1 cellular context compared by ENCODE assay signal in the genomic region with DNA sequence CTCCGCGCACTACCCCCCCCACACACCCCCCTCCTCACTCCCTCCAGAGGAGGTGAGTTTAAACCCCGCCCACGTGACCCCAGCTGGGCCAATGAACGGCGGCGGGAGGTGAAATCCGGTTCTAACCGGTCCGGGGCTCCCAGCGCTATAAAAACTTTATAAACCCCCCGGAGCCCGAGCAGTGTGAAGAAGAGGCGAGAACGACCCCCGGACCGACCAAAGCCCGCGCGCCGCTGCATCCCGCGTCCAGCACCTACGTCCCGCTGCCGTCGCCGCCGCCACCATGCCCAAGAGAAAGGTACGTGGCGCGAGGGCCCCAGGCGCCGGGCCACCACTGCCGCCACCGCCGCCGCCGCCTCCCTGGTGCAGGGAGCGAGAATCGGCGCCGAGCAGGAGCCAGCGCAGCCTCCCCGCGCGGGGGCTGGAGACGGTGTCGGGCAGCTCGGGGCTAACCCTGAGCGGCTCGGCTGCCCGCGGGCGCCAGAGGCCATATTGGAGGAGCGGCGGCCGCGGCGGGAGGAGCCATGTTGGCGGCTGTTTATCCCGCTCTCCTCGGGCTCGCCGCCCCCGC.
TF ChIP-seq lines count a peak whose summit lies in the region.

HMGN2 (plus strand) TSS at position 111 of the 571 bp plus-strand sequence; CDS start at position 284, 173 bp downstream.

TF ChIP-seq in HepG2, 621 proteins besides CTCF, POLR2A, EP300 and RAD21 (continued from another document and continues in another):
- TF ChIP-seq ZNF780A (CRISPR knock-in tag; IDR thresholded peaks at IDR 0.05) (no peak), CHD2 (IDR thresholded peaks at IDR 0.05; ENCODE audit: low read depth, low read length) (0 out of 2 replicates have a peak, but pooled peaks have one; percentile 9), YEATS4 (CRISPR knock-in tag; IDR thresholded peaks at IDR 0.05; ENCODE audit: borderline replicate concordance) (peak; percentile 58), FLYWCH1 (CRISPR knock-in tag; IDR thresholded peaks at IDR 0.05) (no peak), POLR2G (IDR thresholded peaks at IDR 0.05; ENCODE audit: low read depth, low read length) (peak; percentile 84), HMGXB4 (CRISPR knock-in tag; IDR thresholded peaks at IDR 0.05; ENCODE audit: borderline replicate concordance in 1 of 2, low read depth in 1 of 2) (peak in 1 of 2 experiments; percentile 34; a peak in 2 of 4 replicates), KAT7 (CRISPR knock-in tag; IDR thresholded peaks at IDR 0.05; ENCODE audit: borderline replicate concordance) (peak; percentile 73), YY1 (IDR thresholded peaks at IDR 0.05; ENCODE audit: insufficient read depth, insufficient replicate concordance, low read depth, low read length) (peak; percentile 93), RAD51 (IDR thresholded peaks at IDR 0.05; ENCODE audit: borderline replicate concordance) (peak; percentile 46; the same call in 1 of the 2 replicates), ZNF121 (CRISPR knock-in tag; IDR thresholded peaks at IDR 0.05) (no peak), BRD4 (CRISPR knock-in tag; IDR thresholded peaks at IDR 0.05) (peak; percentile 70; the same call in 1 of the 2 replicates), BATF2 (CRISPR knock-in tag; IDR thresholded peaks at IDR 0.05) (no peak), KDM5A (IDR thresholded peaks at IDR 0.05; ENCODE audit: borderline replicate concordance, low read length) (peak; percentile 49; the same call in 1 of the 2 replicates), TAF1 (CRISPR knock-in tag; IDR thresholded peaks at IDR 0.05) (peak; percentile 71), IKZF4 (CRISPR knock-in tag; IDR thresholded peaks at IDR 0.05; ENCODE audit: borderline replicate concordance, low read depth, not compliant biosample characterization) (peak; percentile 77), SRY (CRISPR knock-in tag; IDR thresholded peaks at IDR 0.05) (no peak), ZNF883 (CRISPR knock-in tag; IDR thresholded peaks at IDR 0.05; ENCODE audit: not compliant biosample characterization) (peak; percentile 10), ZNF691 (CRISPR knock-in tag; IDR thresholded peaks at IDR 0.05; ENCODE audit: borderline replicate concordance, low read depth) (peak; percentile 61; the same call in 1 of the 2 replicates), MAZ (IDR thresholded peaks at IDR 0.05; ENCODE audit: borderline replicate concordance, low read depth, low read length) (peak; percentile 57; the same call in 1 of the 2 replicates), MAZ (CRISPR knock-in tag; IDR thresholded peaks at IDR 0.05; ENCODE audit: low read depth) (no peak), ARHGAP35 (CRISPR knock-in tag; IDR thresholded peaks at IDR 0.05; ENCODE audit: borderline replicate concordance) (peak; percentile 71; the same call in 1 of the 2 replicates), POLR2AphosphoS5 (IDR thresholded peaks at IDR 0.05; ENCODE audit: low read depth, low read length) (peak; percentile 56), TMF1 (CRISPR knock-in tag; IDR thresholded peaks at IDR 0.05; ENCODE audit: low read depth) (peak; percentile 44; the same call in 1 of the 2 replicates), RBM39 (IDR thresholded peaks at IDR 0.05; ENCODE audit: low read depth, low read length, poor library complexity, severe bottlenecking) (peak; percentile 74), DMAP1 (CRISPR knock-in tag; IDR thresholded peaks at IDR 0.05) (0 out of 2 replicates have a peak, but pooled peaks have one; percentile 42), HES4 (CRISPR knock-in tag; IDR thresholded peaks at IDR 0.05; ENCODE audit: borderline replicate concordance) (peak; percentile 57; the same call in 1 of the 2 replicates), IKZF5 (CRISPR knock-in tag; IDR thresholded peaks at IDR 0.05) (no peak), ASH2L (IDR thresholded peaks at IDR 0.05; ENCODE audit: insufficient read length, low read depth, low read length) (peak; percentile 72), ZBTB1 (CRISPR knock-in tag; IDR thresholded peaks at IDR 0.05; ENCODE audit: borderline replicate concordance) (no peak), RFX5 (IDR thresholded peaks at IDR 0.05; ENCODE audit: low read depth, low read length) (no peak), REPIN1 (CRISPR knock-in tag; IDR thresholded peaks at IDR 0.05; ENCODE audit: borderline replicate concordance, low read depth) (peak; percentile 25; the same call in 1 of the 2 replicates), ZFYVE20 (CRISPR knock-in tag; IDR thresholded peaks at IDR 0.05; ENCODE audit: borderline replicate concordance, low read depth) (peak; percentile 12; the same call in 1 of the 2 replicates), ZNF629 (CRISPR knock-in tag; conservative IDR thresholded peaks at IDR 0.05) (peak; percentile 30; the same call in 1 of the 2 replicates), ZNF605 (CRISPR knock-in tag; IDR thresholded peaks at IDR 0.05) (0 out of 2 replicates have a peak, but pooled peaks have one; percentile 18)
- TF ChIP-seq, protein P1, sequence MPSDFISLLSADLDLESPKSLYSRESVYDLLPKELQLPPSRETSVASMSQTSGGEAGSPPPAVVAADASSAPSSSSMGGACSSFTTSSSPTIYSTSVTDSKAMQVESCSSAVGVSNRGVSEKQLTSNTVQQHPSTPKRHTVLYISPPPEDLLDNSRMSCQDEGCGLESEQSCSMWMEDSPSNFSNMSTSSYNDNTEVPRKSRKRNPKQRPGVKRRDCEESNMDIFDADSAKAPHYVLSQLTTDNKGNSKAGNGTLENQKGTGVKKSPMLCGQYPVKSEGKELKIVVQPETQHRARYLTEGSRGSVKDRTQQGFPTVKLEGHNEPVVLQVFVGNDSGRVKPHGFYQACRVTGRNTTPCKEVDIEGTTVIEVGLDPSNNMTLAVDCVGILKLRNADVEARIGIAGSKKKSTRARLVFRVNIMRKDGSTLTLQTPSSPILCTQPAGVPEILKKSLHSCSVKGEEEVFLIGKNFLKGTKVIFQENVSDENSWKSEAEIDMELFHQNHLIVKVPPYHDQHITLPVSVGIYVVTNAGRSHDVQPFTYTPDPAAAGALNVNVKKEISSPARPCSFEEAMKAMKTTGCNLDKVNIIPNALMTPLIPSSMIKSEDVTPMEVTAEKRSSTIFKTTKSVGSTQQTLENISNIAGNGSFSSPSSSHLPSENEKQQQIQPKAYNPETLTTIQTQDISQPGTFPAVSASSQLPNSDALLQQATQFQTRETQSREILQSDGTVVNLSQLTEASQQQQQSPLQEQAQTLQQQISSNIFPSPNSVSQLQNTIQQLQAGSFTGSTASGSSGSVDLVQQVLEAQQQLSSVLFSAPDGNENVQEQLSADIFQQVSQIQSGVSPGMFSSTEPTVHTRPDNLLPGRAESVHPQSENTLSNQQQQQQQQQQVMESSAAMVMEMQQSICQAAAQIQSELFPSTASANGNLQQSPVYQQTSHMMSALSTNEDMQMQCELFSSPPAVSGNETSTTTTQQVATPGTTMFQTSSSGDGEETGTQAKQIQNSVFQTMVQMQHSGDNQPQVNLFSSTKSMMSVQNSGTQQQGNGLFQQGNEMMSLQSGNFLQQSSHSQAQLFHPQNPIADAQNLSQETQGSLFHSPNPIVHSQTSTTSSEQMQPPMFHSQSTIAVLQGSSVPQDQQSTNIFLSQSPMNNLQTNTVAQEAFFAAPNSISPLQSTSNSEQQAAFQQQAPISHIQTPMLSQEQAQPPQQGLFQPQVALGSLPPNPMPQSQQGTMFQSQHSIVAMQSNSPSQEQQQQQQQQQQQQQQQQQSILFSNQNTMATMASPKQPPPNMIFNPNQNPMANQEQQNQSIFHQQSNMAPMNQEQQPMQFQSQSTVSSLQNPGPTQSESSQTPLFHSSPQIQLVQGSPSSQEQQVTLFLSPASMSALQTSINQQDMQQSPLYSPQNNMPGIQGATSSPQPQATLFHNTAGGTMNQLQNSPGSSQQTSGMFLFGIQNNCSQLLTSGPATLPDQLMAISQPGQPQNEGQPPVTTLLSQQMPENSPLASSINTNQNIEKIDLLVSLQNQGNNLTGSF (CRISPR knock-in tag; IDR thresholded peaks at IDR 0.05) = peak; percentile 61; the same call in 1 of the 2 replicates
- TF ChIP-seq, protein P2, sequence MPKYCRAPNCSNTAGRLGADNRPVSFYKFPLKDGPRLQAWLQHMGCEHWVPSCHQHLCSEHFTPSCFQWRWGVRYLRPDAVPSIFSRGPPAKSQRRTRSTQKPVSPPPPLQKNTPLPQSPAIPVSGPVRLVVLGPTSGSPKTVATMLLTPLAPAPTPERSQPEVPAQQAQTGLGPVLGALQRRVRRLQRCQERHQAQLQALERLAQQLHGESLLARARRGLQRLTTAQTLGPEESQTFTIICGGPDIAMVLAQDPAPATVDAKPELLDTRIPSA (CRISPR knock-in tag; IDR thresholded peaks at IDR 0.05; ENCODE audit: borderline replicate concordance) = 0 out of 2 replicates have a peak, but pooled peaks have one; percentile 28
- TF ChIP-seq, protein P3, sequence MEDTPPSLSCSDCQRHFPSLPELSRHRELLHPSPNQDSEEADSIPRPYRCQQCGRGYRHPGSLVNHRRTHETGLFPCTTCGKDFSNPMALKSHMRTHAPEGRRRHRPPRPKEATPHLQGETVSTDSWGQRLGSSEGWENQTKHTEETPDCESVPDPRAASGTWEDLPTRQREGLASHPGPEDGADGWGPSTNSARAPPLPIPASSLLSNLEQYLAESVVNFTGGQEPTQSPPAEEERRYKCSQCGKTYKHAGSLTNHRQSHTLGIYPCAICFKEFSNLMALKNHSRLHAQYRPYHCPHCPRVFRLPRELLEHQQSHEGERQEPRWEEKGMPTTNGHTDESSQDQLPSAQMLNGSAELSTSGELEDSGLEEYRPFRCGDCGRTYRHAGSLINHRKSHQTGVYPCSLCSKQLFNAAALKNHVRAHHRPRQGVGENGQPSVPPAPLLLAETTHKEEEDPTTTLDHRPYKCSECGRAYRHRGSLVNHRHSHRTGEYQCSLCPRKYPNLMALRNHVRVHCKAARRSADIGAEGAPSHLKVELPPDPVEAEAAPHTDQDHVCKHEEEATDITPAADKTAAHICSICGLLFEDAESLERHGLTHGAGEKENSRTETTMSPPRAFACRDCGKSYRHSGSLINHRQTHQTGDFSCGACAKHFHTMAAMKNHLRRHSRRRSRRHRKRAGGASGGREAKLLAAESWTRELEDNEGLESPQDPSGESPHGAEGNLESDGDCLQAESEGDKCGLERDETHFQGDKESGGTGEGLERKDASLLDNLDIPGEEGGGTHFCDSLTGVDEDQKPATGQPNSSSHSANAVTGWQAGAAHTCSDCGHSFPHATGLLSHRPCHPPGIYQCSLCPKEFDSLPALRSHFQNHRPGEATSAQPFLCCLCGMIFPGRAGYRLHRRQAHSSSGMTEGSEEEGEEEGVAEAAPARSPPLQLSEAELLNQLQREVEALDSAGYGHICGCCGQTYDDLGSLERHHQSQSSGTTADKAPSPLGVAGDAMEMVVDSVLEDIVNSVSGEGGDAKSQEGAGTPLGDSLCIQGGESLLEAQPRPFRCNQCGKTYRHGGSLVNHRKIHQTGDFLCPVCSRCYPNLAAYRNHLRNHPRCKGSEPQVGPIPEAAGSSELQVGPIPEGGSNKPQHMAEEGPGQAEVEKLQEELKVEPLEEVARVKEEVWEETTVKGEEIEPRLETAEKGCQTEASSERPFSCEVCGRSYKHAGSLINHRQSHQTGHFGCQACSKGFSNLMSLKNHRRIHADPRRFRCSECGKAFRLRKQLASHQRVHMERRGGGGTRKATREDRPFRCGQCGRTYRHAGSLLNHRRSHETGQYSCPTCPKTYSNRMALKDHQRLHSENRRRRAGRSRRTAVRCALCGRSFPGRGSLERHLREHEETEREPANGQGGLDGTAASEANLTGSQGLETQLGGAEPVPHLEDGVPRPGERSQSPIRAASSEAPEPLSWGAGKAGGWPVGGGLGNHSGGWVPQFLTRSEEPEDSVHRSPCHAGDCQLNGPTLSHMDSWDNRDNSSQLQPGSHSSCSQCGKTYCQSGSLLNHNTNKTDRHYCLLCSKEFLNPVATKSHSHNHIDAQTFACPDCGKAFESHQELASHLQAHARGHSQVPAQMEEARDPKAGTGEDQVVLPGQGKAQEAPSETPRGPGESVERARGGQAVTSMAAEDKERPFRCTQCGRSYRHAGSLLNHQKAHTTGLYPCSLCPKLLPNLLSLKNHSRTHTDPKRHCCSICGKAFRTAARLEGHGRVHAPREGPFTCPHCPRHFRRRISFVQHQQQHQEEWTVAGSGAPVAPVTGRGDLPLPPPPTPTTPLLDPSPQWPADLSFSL (CRISPR knock-in tag; IDR thresholded peaks at IDR 0.05) = no peak
